28 cellular contexts compared by ENCODE assay signal in genomic region chr15:89909611-89910010, GRCh38. TPM values are rescaled to one million over a fixed set of nuclear protein-coding genes. Genes with fewer than 3 reads are reported as not detected.
DNase-seq lines count a peak whose midpoint lies in the region; ATAC-seq and TF ChIP-seq lines count a peak whose summit lies in the region.
"Had no signal": no experiment of that assay in that cellular context is flagged by ENCODE, and none has a peak within 500 bp of the region (broad histone marks: within the 10 kb centered on the region; RNA-seq: fewer than 3 reads in every experiment).

No MANE protein-coding gene starts in this region.

- no peaks in the 10 kb centered on the region for H3K27me3 ChIP-seq in body of pancreas
- H3K27me3 ChIP-seq: SJSA1 had no signal

- TF ChIP-seq CTCF in GM12874 (IDR thresholded peaks at IDR 0.05; ENCODE audit: insufficient read depth, low read depth, low read length) (0 out of 2 replicates have a peak, but pooled peaks have one; percentile 9), body of pancreas (IDR thresholded peaks at IDR 0.05) (peak in 4 of 7 experiments; percentile 12 to 24 (median 14)), type B pancreatic cell (conservative IDR thresholded peaks at IDR 0.05) (no peak)

- H3K9me3 Mint-ChIP-seq in type B pancreatic cell, result no peaks in the 10 kb centered on the region
- H3K9me3 Mint-ChIP-seq: CD4-positive, alpha-beta memory T cell had no signal

- peak; percentile 50 to 72 (median 56) for DNase-seq in body of pancreas
- DNase-seq in mesenteric fat pad (ENCODE audit: low spot score), result peak; percentile 35
- no peak for DNase-seq in type B pancreatic cell (ENCODE audit: extremely low spot score, unreplicated experiment)
- DNase-seq in NCI-H1417 treated with DMSO at 0.1 percent for 48 hours (lab: John Stamatoyannopoulos, UW), result no peak
- DNase-seq in activated CD4-positive, alpha-beta T cell treated with anti-CD3 and anti-CD28 coated beads for 48 hours, result no peak
- no peak for DNase-seq in KBM-7
- DNase-seq: AML-193; Caco-2; CD4-positive, alpha-beta memory T cell; DMS 273 treated with DMSO at 0.1 percent for 48 hours; DMS79; EL; GDM1; Kasumi-1; MV-4-11; NCI-H1105; NCI-H146; NCI-H1930; NCI-H2107; NCI-H524; NCI-H748 treated with DMSO at 0.1 percent for 48 hours; NK-92 treated with Interleukin-12 subunit alpha and Interleukin-12 subunit beta, amount 100 ng/mL, for 24 hours; PC-3 had no signal

- 0 to 14% methylated on average over 1 to 2 of the region's 2 CpGs for WGBS in body of pancreas, 2 donors

- peaks cover 40% of the 10 kb centered on the region for H3K4me1 ChIP-seq in body of pancreas

- H3K36me3 ChIP-seq in body of pancreas (replicated peaks in 1 of 2; ENCODE audit: insufficient read depth in 1 of 2, low read depth in 2 of 2), result no peaks in the 10 kb centered on the region
- H3K36me3 ChIP-seq: BLaER1 treated with 17β-estradiol and CSF1 and Interleukin-3, amounts not matched to agents 10 nM and 100 nM had no signal

- no peaks in the 10 kb centered on the region for H3K9me3 ChIP-seq in body of pancreas
- H3K9me3 ChIP-seq: A549, Caco-2, SJSA1 had no signal

- no peak for ATAC-seq in body of pancreas
- ATAC-seq: A549, PC-3, Right ventricle myocardium inferior had no signal

- peaks cover 14% of the 10 kb centered on the region for H3K36me3 Mint-ChIP-seq in type B pancreatic cell
- H3K36me3 Mint-ChIP-seq: CD4-positive, alpha-beta memory T cell had no signal

- peak overlapping the region; percentile 31 for H3K4me3 Mint-ChIP-seq in type B pancreatic cell
- H3K4me3 Mint-ChIP-seq: CD4-positive, alpha-beta memory T cell had no signal

- no peak overlapping the region for H3K4me3 ChIP-seq in body of pancreas
- H3K4me3 ChIP-seq: A549; BLaER1 treated with 17β-estradiol and CSF1 and Interleukin-3, amounts not matched to agents 10 nM and 100 nM; SJSA1 had no signal

- in situ Hi-C loops in KBM-7 (cut with MboI; ENCODE audit: low pct_unique_long_range_greater_than_20kb, low sequenced_read_pairs), result loop anchor here (25.0 kb wide), 1 partner anchor 178 kb away; no protein-coding TSS in a partner anchor

- no peak overlapping the region for H3K27ac Mint-ChIP-seq in type B pancreatic cell
- H3K27ac Mint-ChIP-seq: CD4-positive, alpha-beta memory T cell had no signal

- TF ChIP-seq POLR2A in body of pancreas (IDR thresholded peaks at IDR 0.05), result no peak

- no peaks in the 10 kb centered on the region for H3K27me3 Mint-ChIP-seq in type B pancreatic cell

- H3K27ac ChIP-seq in body of pancreas, result peak overlapping the region in 3 of 4 donors; percentile 90 to 99 (median 92)
- H3K27ac ChIP-seq: A549; BLaER1 treated with 17β-estradiol and CSF1 and Interleukin-3, amounts not matched to agents 10 nM and 100 nM; SJSA1 had no signal

- intact Hi-C loops in body of pancreas (cut with DNase I), result loop anchor here (10.0 kb wide), 1 partner anchor 65 kb away; no protein-coding TSS in a partner anchor

- peaks cover 12% of the 10 kb centered on the region for H3K4me1 Mint-ChIP-seq in type B pancreatic cell (ENCODE audit: unreplicated experiment)

RNA-seq across cellular contexts. Expression of gene ARPIN, which starts 3.1 kb away (rescaled TPM):
- total RNA-seq in body of pancreas (10 to 100 TPM; 23.1 to 40.5 TPM), mesenteric fat pad (17.7 TPM), type B pancreatic cell (ENCODE audit: low replicate concordance) (14.9 and 22.7 TPM in 2 replicates)

RNA-seq across cellular contexts. Expression of gene AP3S2, which starts 15.8 kb away (rescaled TPM):
- total RNA-seq in body of pancreas (10 to 100 TPM; 32.3 to 57.6 TPM), mesenteric fat pad (27.3 TPM), type B pancreatic cell (ENCODE audit: low replicate concordance) (22.9 and 32.2 TPM in 2 replicates)

Comparison
In these comparisons a context has a peak if more than half of its experiments do, and no peak if none do; other contexts are left out.
1. DNase-seq: peak in body of pancreas (4 of 4) and mesenteric fat pad (single experiment); none in type B pancreatic cell (single experiment), NCI-H1417 treated with DMSO at 0.1 percent for 48 hours (single experiment), activated CD4-positive, alpha-beta T cell treated with anti-CD3 and anti-CD28 coated beads for 48 hours (single experiment) and KBM-7 (single experiment).